Comparison of ENCODE assay signal across 8 cellular contexts in the genomic region with DNA sequence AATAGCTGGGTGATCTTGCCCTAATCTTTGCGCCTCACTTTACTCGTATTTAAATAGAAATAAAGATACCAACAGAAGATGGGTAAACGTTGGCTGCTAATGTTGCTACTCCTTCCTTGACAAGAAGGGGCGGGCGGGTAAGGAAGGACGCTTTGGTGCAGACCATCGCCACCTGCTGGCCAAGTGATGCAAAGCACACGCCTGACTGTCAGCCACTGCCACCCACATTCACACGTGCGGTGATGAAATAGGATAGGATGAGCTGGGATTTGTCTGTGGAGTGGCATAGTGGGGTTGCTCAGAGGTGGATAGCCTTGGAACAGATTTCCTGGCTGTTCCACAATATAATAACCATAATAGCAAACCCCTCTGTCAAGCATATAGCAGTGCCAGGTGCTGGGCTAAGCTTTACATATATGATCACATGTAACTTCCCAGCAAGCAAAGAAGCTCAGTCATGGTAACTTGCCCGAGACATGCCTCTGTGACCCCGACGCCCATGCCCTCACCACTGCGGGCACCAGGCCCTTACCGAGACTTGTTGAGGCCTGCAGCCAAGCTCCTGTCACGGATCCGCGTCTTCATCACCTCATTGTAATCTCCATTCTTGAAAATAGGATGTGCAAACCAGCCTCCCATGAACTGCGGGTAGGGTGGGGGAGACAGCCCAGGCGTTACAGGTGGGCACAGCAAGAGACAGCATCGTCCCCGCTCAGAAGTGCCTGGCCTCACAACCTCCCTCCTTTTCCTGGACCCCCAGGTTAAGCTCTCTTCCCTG. TPM values are rescaled to one million over a fixed set of nuclear protein-coding genes. Genes with fewer than 3 reads are reported as not detected.
DNase-seq lines count a peak whose midpoint lies in the region; ATAC-seq and TF ChIP-seq lines count a peak whose summit lies in the region.

No MANE protein-coding gene starts in this region.

- TF ChIP-seq CTCF in GM23338 (conservative IDR thresholded peaks at IDR 0.05; ENCODE audit: low read depth in 2 of 2), result peak; percentile 97 to 98
- TF ChIP-seq CTCF in Loucy (conservative IDR thresholded peaks at IDR 0.05; ENCODE audit: low read length), result peak; percentile 98
- TF ChIP-seq CTCF in foreskin fibroblast (IDR thresholded peaks at IDR 0.05; ENCODE audit: low read depth, low read length), result peak; percentile 98
- peak; percentile 92 for TF ChIP-seq CTCF in osteocyte (IDR thresholded peaks at IDR 0.05)
- TF ChIP-seq CTCF in tibial artery (IDR thresholded peaks at IDR 0.05), result peak; percentile 77 to 82

- peak; percentile 80 for DNase-seq in EL
- peak; percentile 91 for DNase-seq in GM23338 (ENCODE audit: low spot score)
- DNase-seq in SIG-M5 treated with dmso at 0.1 percent for 504 hours (lab: John Stamatoyannopoulos, UW; ENCODE audit: unreplicated experiment), result peak; percentile 87
- DNase-seq in activated T-helper 9 cell treated with anti-CD3 and anti-CD28 coated beads, Interleukin-2, amount 50 U/mL, for 16 hours (ENCODE audit: low read depth), result peak; percentile 65
- peak; percentile 73 to 91 for DNase-seq in foreskin fibroblast
- DNase-seq in osteocyte (ENCODE audit: extremely low spot score, unreplicated experiment), result peak; percentile 90
- DNase-seq in tibial artery, result peak; percentile 71 to 74

- no peaks in the 10 kb centered on the region for H3K36me3 ChIP-seq in GM23338 (ENCODE audit: insufficient read depth)
- H3K36me3 ChIP-seq in Loucy (ENCODE audit: insufficient read depth, low read length), result no peaks in the 10 kb centered on the region
- no peaks in the 10 kb centered on the region for H3K36me3 ChIP-seq in tibial artery

- peak; percentile 93 for ATAC-seq in GM23338

- H3K36me3 Mint-ChIP-seq in GM23338 (ENCODE audit: low read depth) (peaks cover 20% of the 10 kb centered on the region), osteocyte (ENCODE audit: unreplicated experiment) (no peaks in the 10 kb centered on the region)

- H3K27me3 ChIP-seq in GM23338 (ENCODE audit: insufficient read depth), result no peaks in the 10 kb centered on the region
- H3K27me3 ChIP-seq in Loucy (ENCODE audit: insufficient read depth, low read length, poor library complexity, severe bottlenecking), result no peaks in the 10 kb centered on the region
- H3K27me3 ChIP-seq in tibial artery, result no peaks in the 10 kb centered on the region

- H3K4me2 ChIP-seq in GM23338 (no peak overlapping the region), Loucy (ENCODE audit: low read depth, low read length, poor library complexity, severe bottlenecking) (no peak overlapping the region)

- peak overlapping the region; percentile 93 for H2AFZ ChIP-seq in GM23338
- H2AFZ ChIP-seq in Loucy (ENCODE audit: low read length), result peak overlapping the region; percentile 85; the same call in 1 of the 2 replicates

- H3K4me1 Mint-ChIP-seq in GM23338 (0 out of 3 replicates have a peak, but pooled peaks cover 5% of the 10 kb centered on the region), osteocyte (ENCODE audit: unreplicated experiment) (peaks cover 5% of the 10 kb centered on the region)

- H3K79me2 ChIP-seq in GM23338 (replicated peaks; ENCODE audit: insufficient read depth) (no peaks in the 10 kb centered on the region), Loucy (ENCODE audit: insufficient read depth, low read length) (no peaks in the 10 kb centered on the region)

- H3K27ac Mint-ChIP-seq in GM23338 (no peak overlapping the region), osteocyte (ENCODE audit: unreplicated experiment) (no peak overlapping the region)

- intact Hi-C loops in tibial artery (cut with DNase I; ENCODE audit: low total_unique reads), result no loop called here

- H3K4me3 Mint-ChIP-seq in GM23338, result no peak overlapping the region
- H3K4me3 Mint-ChIP-seq in osteocyte (ENCODE audit: unreplicated experiment), result no peak overlapping the region

- H4K20me1 ChIP-seq in GM23338 (replicated peaks; ENCODE audit: insufficient read depth) (no peaks in the 10 kb centered on the region), Loucy (ENCODE audit: insufficient read depth, low read length, poor library complexity, severe bottlenecking) (no peaks in the 10 kb centered on the region)

- no peaks in the 10 kb centered on the region for H3K9me2 ChIP-seq in GM23338 (ENCODE audit: insufficient read depth)
- H3K9me2 ChIP-seq in Loucy (replicated peaks; ENCODE audit: low read depth, low read length), result no peaks in the 10 kb centered on the region

- no peak overlapping the region for H3K4me3 ChIP-seq in GM23338
- H3K4me3 ChIP-seq in Loucy (ENCODE audit: low read length, poor library complexity, severe bottlenecking), result no peak overlapping the region
- H3K4me3 ChIP-seq in foreskin fibroblast (ENCODE audit: low read depth in 1 of 2, low read length in 2 of 2), result no peak overlapping the region
- H3K4me3 ChIP-seq in tibial artery, result no peak overlapping the region

- H3K9me3 ChIP-seq in Loucy (ENCODE audit: insufficient read depth, low read depth, low read length) (peaks cover 16% of the 10 kb centered on the region; the same call in 1 of the 2 replicates), tibial artery (no peaks in the 10 kb centered on the region)

- no peaks in the 10 kb centered on the region for H3F3A ChIP-seq in GM23338 (replicated peaks; ENCODE audit: low read depth)
- H3F3A ChIP-seq in Loucy (ENCODE audit: low read depth), result no peaks in the 10 kb centered on the region

- no peak overlapping the region for H3K9ac ChIP-seq in Loucy (ENCODE audit: low read depth, low read length, poor library complexity, severe bottlenecking)

- H3K9me3 Mint-ChIP-seq in GM23338 (peaks cover 36% of the 10 kb centered on the region), osteocyte (ENCODE audit: unreplicated experiment) (no peaks in the 10 kb centered on the region)

- H3K4me1 ChIP-seq in GM23338 (ENCODE audit: insufficient read depth) (no peaks in the 10 kb centered on the region), Loucy (ENCODE audit: insufficient read depth, low read length, poor library complexity, severe bottlenecking) (peaks cover 3% of the 10 kb centered on the region), tibial artery (no peaks in the 10 kb centered on the region)

- H3K27me3 Mint-ChIP-seq in GM23338 (ENCODE audit: insufficient read depth, low read depth, poor library complexity), result peaks cover 3% of the 10 kb centered on the region
- H3K27me3 Mint-ChIP-seq in osteocyte (ENCODE audit: unreplicated experiment), result no peaks in the 10 kb centered on the region

- H3K27ac ChIP-seq in GM23338 (ENCODE audit: low read depth) (no peak overlapping the region), tibial artery (no peak overlapping the region)

TF ChIP-seq in GM23338, 12 proteins besides CTCF, POLR2A, EP300 and RAD21:
- peak; percentile 45; the same call in 1 of the 2 replicates for TF ChIP-seq CREB1 (CRISPR knock-in tag; IDR thresholded peaks at IDR 0.05; ENCODE audit: low read depth)
- no peak for TF ChIP-seq ZNF114 (CRISPR knock-in tag; IDR thresholded peaks at IDR 0.05)
TF ChIP-seq in GM23338: peak in this region for 1.

RNA-seq across cellular contexts. Expression of a gene that starts 39.3 kb away (rescaled TPM):
- total RNA-seq in GM23338 (2014; rRNA removed; shearing (Covaris generic)), result not detected in 2 replicates
- polyA plus RNA-seq in GM23338 (2016; fragmentation: Nextera tagmentation; extraction: Ambion mirVana), result not detected in 2 replicates
- total RNA-seq in osteocyte, result not detected in 2 replicates

RNA-seq across cellular contexts. Expression of a gene that starts 56.0 kb away (rescaled TPM):
- 57.6 and 62.0 TPM in 2 replicates for total RNA-seq in GM23338 (2014; rRNA removed; shearing (Covaris generic))
- 160 and 226 TPM in 2 replicates for polyA plus RNA-seq in GM23338 (2016; fragmentation: Nextera tagmentation; extraction: Ambion mirVana)
- 109 and 118 TPM in 2 replicates for total RNA-seq in osteocyte
